In the genomic region with DNA sequence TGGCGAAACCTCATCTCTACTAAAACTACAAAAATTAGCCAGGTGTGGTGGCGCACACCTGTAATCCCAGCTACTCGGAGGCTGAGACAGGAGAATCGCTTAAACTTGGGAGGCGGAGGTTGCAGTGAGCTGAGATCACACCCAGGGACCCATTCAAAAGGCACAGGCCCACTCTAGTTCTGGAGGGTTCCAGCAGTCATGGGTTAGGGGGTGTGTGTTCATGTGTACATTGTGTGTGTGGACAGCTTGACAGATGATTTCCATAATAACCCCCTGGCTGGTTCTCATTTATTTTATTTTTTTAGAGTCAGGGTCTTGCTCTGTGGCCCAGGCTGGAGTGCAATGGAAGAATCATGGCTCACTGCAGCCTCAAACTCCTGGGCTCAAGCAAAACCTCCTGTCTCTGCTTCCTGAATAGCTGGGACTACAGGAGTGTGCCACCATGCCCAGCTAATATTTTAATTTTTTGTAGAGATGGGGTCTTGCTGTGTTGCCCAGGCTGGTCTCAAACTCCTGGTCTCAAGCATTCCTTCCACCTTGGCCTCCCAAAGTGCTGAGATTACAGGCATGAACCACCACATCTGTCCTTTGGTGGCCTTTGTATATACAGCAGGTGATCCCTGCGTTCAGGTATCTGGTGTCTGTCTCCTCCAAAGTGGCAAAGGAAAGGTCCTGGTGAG, we compare ENCODE assay signal across 1 cellular context. TPM values are rescaled to one million over a fixed set of nuclear protein-coding genes. Genes with fewer than 3 reads are reported as not detected.
"Had no signal": no experiment of that assay in that cellular context is flagged by ENCODE, and none has a peak within 500 bp of the region (broad histone marks: within the 10 kb centered on the region; RNA-seq: fewer than 3 reads in every experiment).

No MANE protein-coding gene starts in this region.

RNA-seq across cellular contexts. Expression of gene PEX11G, which starts 39.3 kb away (rescaled TPM):
- total RNA-seq: HT1080 had no signal
